ENCODE assay signal across 8 cellular contexts in the genomic region with DNA sequence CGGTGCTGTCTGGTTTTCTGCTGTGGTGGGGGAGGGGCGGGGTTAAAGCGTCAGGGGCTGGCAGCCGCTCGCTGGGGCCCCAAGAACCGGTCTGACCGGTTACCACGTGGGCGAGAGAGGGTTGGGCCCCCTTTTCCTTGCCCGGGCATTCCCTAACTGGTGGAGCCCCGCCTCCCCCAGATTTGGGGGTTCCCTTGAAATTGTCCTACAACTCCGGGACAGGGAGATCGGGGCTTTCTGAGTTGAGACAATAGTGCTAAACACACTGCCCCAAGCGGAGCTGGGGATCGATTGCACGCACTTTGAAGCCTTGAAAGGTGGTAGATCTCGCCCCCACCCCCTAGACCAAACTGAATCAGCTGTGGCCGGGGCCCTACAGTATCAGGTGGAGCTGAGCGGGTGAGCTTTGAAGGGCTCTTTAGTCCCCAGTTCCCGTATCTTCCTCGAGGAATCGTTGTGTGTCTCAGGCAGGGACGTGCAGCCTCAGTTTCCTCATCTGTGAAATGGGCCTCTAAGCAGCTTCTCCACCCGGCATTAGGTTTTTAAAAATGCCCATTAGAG. TPM values are rescaled to one million over a fixed set of nuclear protein-coding genes. Genes with fewer than 3 reads are reported as not detected.
A peak's percentile ranks its signal among the peaks of the same experiment; 100 is the strongest.
DNase-seq lines count a peak whose midpoint lies in the region; ATAC-seq and TF ChIP-seq lines count a peak whose summit lies in the region.

No MANE protein-coding gene starts in this region.

- TF ChIP-seq CTCF in GM10266 (IDR thresholded peaks at IDR 0.05; ENCODE audit: control insufficient read depth, insufficient read depth, low read depth, missing control alignments) (peak; percentile 43), chondrocyte (IDR thresholded peaks at IDR 0.05) (peak; percentile 52), left lung (IDR thresholded peaks at IDR 0.05) (no peak)

- H3K27ac Mint-ChIP-seq in chondrocyte (ENCODE audit: unreplicated experiment) = peak overlapping the region; percentile 93

- no peaks in the 10 kb centered on the region for H3K27me3 Mint-ChIP-seq in chondrocyte (ENCODE audit: low read depth)

- peak; percentile 80 for DNase-seq in GM10266 (ENCODE audit: extremely low spot score)
- DNase-seq in NCI-H1105 treated with DMSO at 0.1 percent for 48 hours (lab: John Stamatoyannopoulos, UW) = peak; percentile 58
- DNase-seq in activated CD4-positive, CD25-positive, alpha-beta regulatory T cell treated with anti-CD3 and anti-CD28 coated beads, Interleukin-2, amount 50 U/mL, for 72 hours = peak; percentile 70
- DNase-seq in chondrocyte (ENCODE audit: low spot score) = no peak
- DNase-seq in left lung = peak; percentile 87 to 92
- DNase-seq in stimulated activated CD4-positive, alpha-beta T cell treated with anti-CD3 and anti-CD28 coated beads, Interleukin-4, amount 100 ng/mL, for 48 hours (ENCODE audit: low read depth in 2 of 2) = peak; percentile 71 to 74
- no peak for DNase-seq in HPDE6-E6E7 (ENCODE audit: extremely low spot score)

- no peaks in the 10 kb centered on the region for H3K9me3 ChIP-seq in left lung

- peaks cover 6% of the 10 kb centered on the region for H3K36me3 Mint-ChIP-seq in chondrocyte (ENCODE audit: low read depth)

- no peaks in the 10 kb centered on the region for H3K9me3 Mint-ChIP-seq in chondrocyte (ENCODE audit: low read depth)

- intact Hi-C loops in left lung (cut with DNase I) = no loop called here

- no peaks in the 10 kb centered on the region for H3K36me3 ChIP-seq in left lung

- peaks cover 6 to 28% of the 10 kb centered on the region in 2 donors for H3K4me1 ChIP-seq in left lung

- H3K4me1 Mint-ChIP-seq in chondrocyte (ENCODE audit: low read depth) = peaks cover 16% of the 10 kb centered on the region

- peak overlapping the region; percentile 95 to 100 for H3K4me3 ChIP-seq in left lung

- no peaks in the 10 kb centered on the region for H3K27me3 ChIP-seq in left lung

- peak overlapping the region; percentile 96 to 97 for H3K27ac ChIP-seq in left lung

- ATAC-seq in left lung (peak; percentile 5), GM18873 (IDR thresholded peaks at IDR 0.05; ENCODE audit: low FRiP score, unreplicated experiment) (no peak)

- peak overlapping the region; percentile 99 for H3K4me3 Mint-ChIP-seq in chondrocyte (ENCODE audit: unreplicated experiment)

RNA-seq across cellular contexts. Expression of a gene that starts 4.8 kb away (rescaled TPM):
- 38.4 to 67.1 TPM (median 58.5 TPM) in 3 replicates for total RNA-seq in chondrocyte
- 10 to 100 TPM; 70.1 to 99.4 TPM for total RNA-seq in left lung

RNA-seq across cellular contexts. Expression of a gene that starts 4.8 kb away (rescaled TPM):
- 42.9 to 53.0 TPM (median 45.6 TPM) in 3 replicates for total RNA-seq in chondrocyte
- total RNA-seq in left lung = 10 to 100 TPM; 64.0 to 94.8 TPM

RNA-seq across cellular contexts. Expression of a gene that starts 36.9 kb away (rescaled TPM):
- 45.2 to 49.5 TPM (median 47.3 TPM) in 3 replicates for total RNA-seq in chondrocyte
- total RNA-seq in left lung = 10 to 100 TPM; 65.1 to 92.5 TPM

RNA-seq across cellular contexts. Expression of a gene that starts 38.5 kb away (rescaled TPM):
- total RNA-seq in chondrocyte (25.4 to 35.8 TPM (median 28.9 TPM) in 3 replicates), left lung (10 to 100 TPM; 24.2 to 46.2 TPM)

RNA-seq across cellular contexts. Expression of a gene that starts 52.3 kb away (rescaled TPM):
- total RNA-seq in chondrocyte (0.38 to 0.47 TPM in 2 of 3 replicates, not detected in the other), left lung (10 to 100 TPM; 15.4 to 32.9 TPM)

Comparison
In these comparisons a context has a peak if more than half of its experiments do, and no peak if none do; other contexts are left out.
1. DNase-seq: peak in GM10266 (single experiment), NCI-H1105 treated with DMSO at 0.1 percent for 48 hours (single experiment), activated CD4-positive, CD25-positive, alpha-beta regulatory T cell treated with anti-CD3 and anti-CD28 coated beads, Interleukin-2, amount 50 U/mL, for 72 hours (single experiment), left lung (2 of 2) and stimulated activated CD4-positive, alpha-beta T cell treated with anti-CD3 and anti-CD28 coated beads, Interleukin-4, amount 100 ng/mL, for 48 hours (2 of 2); none in chondrocyte (single experiment) and HPDE6-E6E7 (single experiment).
2. CTCF ChIP-seq: peak in GM10266 (single experiment) and chondrocyte (single experiment); none in left lung (0 of 2).